3 cellular contexts compared by ENCODE assay signal in genomic region chrX:14243823-14244222, GRCh38.
TF ChIP-seq lines count a peak whose summit lies in the region.

No MANE protein-coding gene starts in this region.

TF ChIP-seq in SK-N-SH, 30 proteins besides CTCF, POLR2A, EP300 and RAD21 (continued from another document):
- TF ChIP-seq EZH2phosphoT487 (IDR thresholded peaks at IDR 0.05; ENCODE audit: borderline replicate concordance, low read depth) = no peak
- no peak for TF ChIP-seq YY1 (IDR thresholded peaks at IDR 0.05; ENCODE audit: low read depth)
- TF ChIP-seq USF1 (IDR thresholded peaks at IDR 0.05; ENCODE audit: borderline replicate concordance, low read depth) = no peak
- TF ChIP-seq RXRA (IDR thresholded peaks at IDR 0.05; ENCODE audit: borderline replicate concordance, low read depth) = no peak
- no peak for TF ChIP-seq GABPA (IDR thresholded peaks at IDR 0.05; ENCODE audit: low read depth)
- no peak for TF ChIP-seq ELF1 (IDR thresholded peaks at IDR 0.05)
- TF ChIP-seq SMC3 (IDR thresholded peaks at IDR 0.05; ENCODE audit: low read depth, low read length) = no peak
- no peak for TF ChIP-seq USF2 (IDR thresholded peaks at IDR 0.05; ENCODE audit: borderline replicate concordance, low read depth, low read length)
- TF ChIP-seq FOXJ3 (CRISPR knock-in tag; IDR thresholded peaks at IDR 0.05) = no peak
- no peak for TF ChIP-seq MEF2A (IDR thresholded peaks at IDR 0.05; ENCODE audit: borderline replicate concordance, low read depth)
- TF ChIP-seq CHD2 (IDR thresholded peaks at IDR 0.05; ENCODE audit: low read length, partially characterized antibody) = no peak
TF ChIP-seq in SK-N-SH: peak in this region for 0.

TF ChIP-seq in SK-N-SH treated with all-trans-retinoic acid at 6 μM for 48 hours, 23 proteins besides CTCF, POLR2A, EP300 and RAD21 (continued from another document):
- TF ChIP-seq ZNF565 (CRISPR knock-in tag; conservative IDR thresholded peaks at IDR 0.05; ENCODE audit: low read depth) (no peak), POU6F1 (CRISPR knock-in tag; IDR thresholded peaks at IDR 0.05; ENCODE audit: borderline replicate concordance, low read depth) (no peak), TOX (CRISPR knock-in tag; IDR thresholded peaks at IDR 0.05; ENCODE audit: borderline replicate concordance) (no peak), BACH2 (CRISPR knock-in tag; IDR thresholded peaks at IDR 0.05; ENCODE audit: borderline replicate concordance) (no peak), PATZ1 (CRISPR knock-in tag; IDR thresholded peaks at IDR 0.05; ENCODE audit: borderline replicate concordance) (no peak), CSRNP3 (CRISPR knock-in tag; IDR thresholded peaks at IDR 0.05) (no peak), RARB (CRISPR knock-in tag; IDR thresholded peaks at IDR 0.05) (no peak), ESRRG (CRISPR knock-in tag; IDR thresholded peaks at IDR 0.05) (no peak), ZFP30 (CRISPR knock-in tag; IDR thresholded peaks at IDR 0.05) (no peak), ARNTL (CRISPR knock-in tag; IDR thresholded peaks at IDR 0.05; ENCODE audit: borderline replicate concordance, low read depth) (no peak), ZNF70 (CRISPR knock-in tag; IDR thresholded peaks at IDR 0.05) (no peak), GLIS3 (CRISPR knock-in tag; IDR thresholded peaks at IDR 0.05) (no peak), TSHZ2 (CRISPR knock-in tag; IDR thresholded peaks at IDR 0.05) (no peak), PPARA (CRISPR knock-in tag; IDR thresholded peaks at IDR 0.05; ENCODE audit: borderline replicate concordance) (no peak), ZNF8 (CRISPR knock-in tag; IDR thresholded peaks at IDR 0.05) (no peak)
TF ChIP-seq in SK-N-SH treated with all-trans-retinoic acid at 6 μM for 48 hours: peak in this region for 0.

TF ChIP-seq in H1, 55 proteins besides CTCF, POLR2A, EP300 and RAD21 (continued from another document):
- TF ChIP-seq RNF2 (IDR thresholded peaks at IDR 0.05; ENCODE audit: borderline replicate concordance, low read depth, low read length, missing control alignments, poor library complexity, severe bottlenecking) (no peak), CBX5 (IDR thresholded peaks at IDR 0.05; ENCODE audit: low read depth, low read length) (no peak), EZH2 (IDR thresholded peaks at IDR 0.05; ENCODE audit: low read depth, low read length, severe bottlenecking) (no peak), MAX (IDR thresholded peaks at IDR 0.05) (no peak), BACH1 (IDR thresholded peaks at IDR 0.05; ENCODE audit: low read length) (no peak), CEBPB (IDR thresholded peaks at IDR 0.05; ENCODE audit: low read depth, low read length) (no peak), SP1 (IDR thresholded peaks at IDR 0.05; ENCODE audit: low read depth, low read length) (no peak), ZNF274 (IDR thresholded peaks at IDR 0.05; ENCODE audit: borderline replicate concordance, extremely low read depth, low read length) (no peak), SAP30 (IDR thresholded peaks at IDR 0.05; ENCODE audit: insufficient read depth, insufficient replicate concordance, low read length) (no peak), CREB1 (IDR thresholded peaks at IDR 0.05) (no peak), CHD1 (IDR thresholded peaks at IDR 0.05; ENCODE audit: low read depth, low read length) (no peak), CTBP2 (IDR thresholded peaks at IDR 0.05; ENCODE audit: borderline replicate concordance, insufficient read depth, insufficient read length, low read length) (no peak)
